24 cellular contexts compared by ENCODE assay signal in the genomic region with DNA sequence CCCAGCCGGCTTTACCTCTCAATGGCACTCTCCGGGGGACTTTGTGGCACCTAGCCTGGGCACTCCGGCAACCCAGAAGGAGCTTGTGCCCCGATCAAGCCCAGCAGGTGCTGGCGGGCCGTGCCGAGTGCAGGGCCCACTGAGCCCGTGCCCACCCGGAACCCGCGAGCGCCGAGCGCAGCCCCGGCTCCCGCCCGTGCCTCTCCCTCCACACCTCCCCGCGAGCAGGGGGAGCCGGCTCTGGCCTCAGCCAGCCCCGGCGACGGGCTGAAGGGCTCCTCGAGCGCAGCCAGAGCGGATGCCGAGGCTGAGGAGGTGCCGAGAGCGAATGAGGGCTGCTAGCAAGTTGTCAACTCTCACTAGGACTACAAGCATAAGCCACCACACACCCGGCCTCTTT.
"Had no signal": no experiment of that assay in that cellular context is flagged by ENCODE, and none has a peak within 500 bp of the region (broad histone marks: within the 10 kb centered on the region; RNA-seq: fewer than 3 reads in every experiment).

No MANE protein-coding gene starts in this region.

- H3K4me1 ChIP-seq: Peyer's patch had no signal

- H3K4me3 ChIP-seq: cardiac muscle cell, Peyer's patch had no signal

- H3K27ac Mint-ChIP-seq: activated B cell treated with CpG ODN at 0.5 μM for 24 hours; activated CD4-positive, alpha-beta T cell treated with anti-CD3 and anti-CD28 coated beads, Interleukin-2, amount 10 ng/mL, durations not matched to agents 24 days and 14 days; activated naive CD4-positive, alpha-beta T cell treated with anti-CD3 and anti-CD28 coated beads, Interleukin-2, amount 10 ng/mL, durations not matched to agents 7 days and 5 days; activated naive CD8-positive, alpha-beta T cell treated with anti-CD3 and anti-CD28 coated beads for 36 hours; activated T-cell treated with anti-CD3 and anti-CD28 coated beads, Interleukin-2, amount 50 U/mL, for 24 hours; T-helper 1 cell treated with Interleukin-12 subunit alpha and Interleukin-12 subunit beta and Interleukin-4 antibody, amounts not matched to agents 30 μg/mL and 1 μg/mL, for 36 hours had no signal

- H3K36me3 ChIP-seq: brain microvascular endothelial cell, cardiac muscle cell, Peyer's patch had no signal

- H3K4me3 Mint-ChIP-seq: activated B cell treated with CpG ODN at 0.5 μM for 24 hours; activated CD4-positive, alpha-beta T cell treated with anti-CD3 and anti-CD28 coated beads, Interleukin-2, amount 10 ng/mL, durations not matched to agents 24 days and 14 days; activated naive CD4-positive, alpha-beta T cell treated with anti-CD3 and anti-CD28 coated beads, Interleukin-2, amount 10 ng/mL, durations not matched to agents 7 days and 5 days; activated T-cell treated with anti-CD3 and anti-CD28 coated beads, Interleukin-2, amount 50 U/mL, for 24 hours; T-helper 1 cell treated with Interleukin-12 subunit alpha and Interleukin-12 subunit beta and Interleukin-4 antibody, amounts not matched to agents 30 μg/mL and 1 μg/mL, for 36 hours had no signal

- H3K27me3 ChIP-seq: brain microvascular endothelial cell, cardiac muscle cell, Peyer's patch had no signal

- H3K9me3 Mint-ChIP-seq: activated CD4-positive, alpha-beta T cell treated with anti-CD3 and anti-CD28 coated beads, Interleukin-2, amount 10 ng/mL, durations not matched to agents 24 days and 14 days had no signal

- DNase-seq: activated B cell treated with CpG ODN at 0.5 μM for 24 hours; activated CD4-positive, alpha-beta T cell treated with anti-CD3 and anti-CD28 coated beads for 1 hour; activated CD4-positive, alpha-beta T cell treated with anti-CD3 and anti-CD28 coated beads, Interleukin-2, amount 10 ng/mL, durations not matched to agents 24 days and 14 days; activated CD4-positive, alpha-beta T cell treated with anti-CD3 and anti-CD28 coated beads, Interleukin-2, amount 50 U/mL, for 48 hours; activated CD8-positive, alpha-beta memory T cell treated with anti-CD3 and anti-CD28 coated beads, Interleukin-2, amount 10 ng/mL, durations not matched to agents 7 days and 5 days; activated effector memory CD4-positive, alpha-beta T cell treated with anti-CD3 and anti-CD28 coated beads, Interleukin-2, amount 50 U/mL, for 16 hours; activated naive CD4-positive, alpha-beta T cell treated with anti-CD3 and anti-CD28 coated beads, Interleukin-2, amount 10 ng/mL, durations not matched to agents 7 days and 5 days; activated naive CD8-positive, alpha-beta T cell treated with anti-CD3 and anti-CD28 coated beads for 36 hours; activated T-cell treated with anti-CD3 and anti-CD28 coated beads, Interleukin-2, amount 50 U/mL, for 24 hours; brain microvascular endothelial cell; cerebellar nuclear complex; NCI-H1092; NCI-H1417; NCI-H1694; NCI-H2029; NCI-H2107; NCI-H2171 treated with DMSO at 0.1 percent for 48 hours; NCI-H526; NCI-H774; Peyer's patch; SHP77 had no signal

- H3K9me3 ChIP-seq: Peyer's patch had no signal

- H3K27ac ChIP-seq: brain microvascular endothelial cell, cardiac muscle cell, Peyer's patch, RWPE1 had no signal

- ATAC-seq: activated CD8-positive, alpha-beta memory T cell treated with anti-CD3 and anti-CD28 coated beads, Interleukin-2, amount 10 ng/mL, durations not matched to agents 7 days and 5 days had no signal

- H3K27me3 Mint-ChIP-seq: activated B cell treated with CpG ODN at 0.5 μM for 24 hours; activated CD4-positive, alpha-beta T cell treated with anti-CD3 and anti-CD28 coated beads, Interleukin-2, amount 10 ng/mL, durations not matched to agents 24 days and 14 days; activated CD8-positive, alpha-beta memory T cell treated with anti-CD3 and anti-CD28 coated beads, Interleukin-2, amount 10 ng/mL, durations not matched to agents 7 days and 5 days; activated naive CD4-positive, alpha-beta T cell treated with anti-CD3 and anti-CD28 coated beads, Interleukin-2, amount 10 ng/mL, durations not matched to agents 7 days and 5 days; activated naive CD8-positive, alpha-beta T cell treated with anti-CD3 and anti-CD28 coated beads for 36 hours; activated T-cell treated with anti-CD3 and anti-CD28 coated beads, Interleukin-2, amount 50 U/mL, for 24 hours had no signal
